ENCODE assay signal across 1 cellular context in genomic region chr1:231869364-231869763, GRCh38.
TF ChIP-seq lines count a peak whose summit lies in the region.

No MANE protein-coding gene starts in this region.

TF ChIP-seq in HepG2, 621 proteins besides CTCF, POLR2A, EP300 and RAD21 (continued from another document):
- no peak for TF ChIP-seq ZBTB34 (CRISPR knock-in tag; IDR thresholded peaks at IDR 0.05)
